32 cellular contexts compared by ENCODE assay signal in genomic region chr1:240739139-240739538, GRCh38.
DNase-seq lines count a peak whose midpoint lies in the region; ATAC-seq, FAIRE-seq and TF ChIP-seq lines count a peak whose summit lies in the region.
"Had no signal": no experiment of that assay in that cellular context is flagged by ENCODE, and none has a peak within 500 bp of the region (broad histone marks: within the 10 kb centered on the region; RNA-seq: fewer than 3 reads in every experiment).

No MANE protein-coding gene starts in this region.

- H3K4me3 ChIP-seq in AG10803 (ENCODE audit: low read length), result no peak overlapping the region
- no peak overlapping the region for H3K4me3 ChIP-seq in K562
- H3K4me3 ChIP-seq in effector memory CD4-positive, alpha-beta T cell (ENCODE audit: insufficient read depth, low read depth, low read length, poor library complexity, severe bottlenecking), result no peak overlapping the region
- H3K4me3 ChIP-seq: adrenal gland, BLaER1, SJCRH30, testis had no signal

- TF ChIP-seq RAD21 in K562 (CRISPR knock-in tag; conservative IDR thresholded peaks at IDR 0.05 in 1 of 2, IDR thresholded peaks at IDR 0.05 in 1 of 2), result no peak

- no peaks in the 10 kb centered on the region; the same call in 1 of the 2 replicates for H3K9me3 ChIP-seq in K562 (replicated peaks; ENCODE audit: control insufficient read depth, insufficient read depth, low read depth, low read length)
- no peaks in the 10 kb centered on the region for H3K9me3 ChIP-seq in effector memory CD4-positive, alpha-beta T cell (ENCODE audit: control insufficient read depth, low read length)
- H3K9me3 ChIP-seq: adrenal gland, BLaER1, SJCRH30, testis had no signal

- no peak overlapping the region for H3K9ac ChIP-seq in K562 (ENCODE audit: insufficient read depth in 1 of 2, low read depth in 2 of 2, low read length in 2 of 2)
- H3K9ac ChIP-seq: BLaER1 had no signal

- H3K4me1 Mint-ChIP-seq in MCF 10A (ENCODE audit: insufficient read depth, unreplicated experiment), result peaks cover 4% of the 10 kb centered on the region
- H3K4me1 Mint-ChIP-seq: activated B cell treated with CpG ODN at 0.5 μM for 24 hours; activated CD8-positive, alpha-beta memory T cell treated with anti-CD3 and anti-CD28 coated beads, Interleukin-2, amount 10 ng/mL, durations not matched to agents 7 days and 5 days; endodermal cell; naive thymus-derived CD4-positive, alpha-beta T cell; T-cell had no signal

- BruUV-seq in K562 (replicated peaks; lab: Mats Ljungman, UMichigan) (no TSS peak), MCF 10A (replicated peaks; lab: Mats Ljungman, UMichigan) (no TSS peak)

- no peak overlapping the region for H3K27ac ChIP-seq in K562 (ENCODE audit: extremely low read depth, low read depth, low read length)
- H3K27ac ChIP-seq in effector memory CD4-positive, alpha-beta T cell (ENCODE audit: insufficient read depth, low read length, poor library complexity, severe bottlenecking), result no peak overlapping the region
- H3K27ac ChIP-seq: adrenal gland, BLaER1, SJCRH30, testis had no signal

- POLR2A ChIA-PET in K562 (lab: Yijun Ruan, JAX) (no interaction called here), MCF 10A (lab: Yijun Ruan, JAX) (interaction anchor here (0.5 to 0.9 kb wide), 2 partner anchors 775 to 781 kb away, joined by 3 read pairs; partner anchors contain the start of gene FH)

- no peak for TF ChIP-seq EP300 in K562 (IDR thresholded peaks at IDR 0.05; ENCODE audit: low read length)

- no peaks in the 10 kb centered on the region for H4K20me1 ChIP-seq in K562 (replicated peaks; ENCODE audit: control insufficient read depth, insufficient read depth, low read length)
- H4K20me1 ChIP-seq: BLaER1 had no signal

- no peaks in the 10 kb centered on the region for H3K27me3 ChIP-seq in K562 (ENCODE audit: control insufficient read depth in 2 of 2, insufficient read depth in 2 of 2, low read length in 2 of 2)
- H3K27me3 ChIP-seq in effector memory CD4-positive, alpha-beta T cell (replicated peaks; ENCODE audit: control insufficient read depth, insufficient read depth, low read length, poor library complexity, severe bottlenecking), result no peaks in the 10 kb centered on the region
- H3K27me3 ChIP-seq: adrenal gland, BLaER1, SJCRH30, testis had no signal

- in situ Hi-C loops in K562 (cut with MboI), result loop anchor here (25.0 kb wide), 1 partner anchor 1273 kb away; no protein-coding TSS in a partner anchor

- TF ChIP-seq CTCF in AG10803 (conservative IDR thresholded peaks at IDR 0.05; ENCODE audit: low read length) (no peak), K562 (IDR thresholded peaks at IDR 0.05 in 2 of 3, conservative IDR thresholded peaks at IDR 0.05 in 1 of 3; ENCODE audit: insufficient read depth in 2 of 3, low read depth in 1 of 3, low read length in 3 of 3) (no peak), MCF 10A (IDR thresholded peaks at IDR 0.05; ENCODE audit: unreplicated experiment) (no peak)

- H3K36me3 Mint-ChIP-seq in MCF 10A (ENCODE audit: insufficient read depth, unreplicated experiment), result no peaks in the 10 kb centered on the region
- H3K36me3 Mint-ChIP-seq: activated CD8-positive, alpha-beta memory T cell treated with anti-CD3 and anti-CD28 coated beads, Interleukin-2, amount 10 ng/mL, durations not matched to agents 7 days and 5 days; naive thymus-derived CD4-positive, alpha-beta T cell; T-cell had no signal

- H3K4me2 ChIP-seq in K562 (ENCODE audit: insufficient read depth, low read length), result no peak overlapping the region
- H3K4me2 ChIP-seq: BLaER1 had no signal

- DNase-seq in AG10803 (ENCODE audit: low read depth) (peak; percentile 41), LHCN-M2 (ENCODE audit: low read depth) (peak; percentile 3), K562 (ENCODE audit: extremely low read depth in 1 of 4, low spot score in 3 of 4) (no peak), kidney glomerular epithelial cell (lab: John Stamatoyannopoulos, UW) (peak; percentile 1), Kasumi-1 (lab: John Stamatoyannopoulos, UW) (no peak), MCF 10A (ENCODE audit: unreplicated experiment) (no peak)
- no peak for DNase-seq in central memory CD4-positive, alpha-beta T cell
- no peak for DNase-seq in effector memory CD4-positive, alpha-beta T cell
- DNase-seq: activated B cell treated with CpG ODN at 0.5 μM for 24 hours; activated CD8-positive, alpha-beta memory T cell treated with anti-CD3 and anti-CD28 coated beads, Interleukin-2, amount 10 ng/mL, durations not matched to agents 7 days and 5 days; activated naive CD4-positive, alpha-beta T cell treated with Interleukin-2 at 50 U/mL for 16 hours; activated T-cell treated with anti-CD3 and anti-CD28 coated beads, Interleukin-2, amount 50 U/mL, for 72 hours; adrenal gland; cortex of kidney; DMS79; endodermal cell; islet precursor cell; left ventricle myocardium superior; naive thymus-derived CD4-positive, alpha-beta T cell; NCI-H1092 treated with DMSO at 0.1 percent for 48 hours; NCI-H187 treated with DMSO at 0.1 percent for 48 hours; NCI-H526 treated with DMSO at 0.1 percent for 48 hours; SJCRH30; stimulated activated naive CD4-positive, alpha-beta T cell; T-cell; testis had no signal

- H3K36me3 ChIP-seq in K562 (ENCODE audit: control insufficient read depth, insufficient read depth, low read length), result no peaks in the 10 kb centered on the region
- H3K36me3 ChIP-seq in effector memory CD4-positive, alpha-beta T cell (ENCODE audit: control insufficient read depth, insufficient read depth, low read length), result no peaks in the 10 kb centered on the region
- H3K36me3 ChIP-seq: adrenal gland, BLaER1, SJCRH30 had no signal

- no peaks in the 10 kb centered on the region for H3K79me2 ChIP-seq in K562 (ENCODE audit: control insufficient read depth, insufficient read depth, low read length)

- H3K4me1 ChIP-seq in K562 (replicated peaks in 1 of 2; ENCODE audit: control insufficient read depth in 2 of 2, insufficient read depth in 2 of 2, low read length in 2 of 2), result no peaks in the 10 kb centered on the region
- no peaks in the 10 kb centered on the region for H3K4me1 ChIP-seq in effector memory CD4-positive, alpha-beta T cell (ENCODE audit: control insufficient read depth, insufficient read depth, low read length, poor library complexity, severe bottlenecking)
- H3K4me1 ChIP-seq: adrenal gland, BLaER1, SJCRH30, testis had no signal

- TF ChIP-seq POLR2A in K562 (conservative IDR thresholded peaks at IDR 0.05), result no peak

- ATAC-seq in K562, result no peak
- ATAC-seq: activated CD8-positive, alpha-beta memory T cell treated with anti-CD3 and anti-CD28 coated beads, Interleukin-2, amount 10 ng/mL, durations not matched to agents 7 days and 5 days; activated T-cell treated with anti-CD3 and anti-CD28 coated beads, Interleukin-2, amount 50 U/mL, for 72 hours; esophagus mucosa; HepG2; left ventricle myocardium superior; naive thymus-derived CD4-positive, alpha-beta T cell; Panc1; T-cell had no signal

- FAIRE-seq in K562 (lab: Jason Lieb, UNC), result peak; percentile 35
- FAIRE-seq: A204.1, bronchial epithelial cell, HepG2 had no signal

- CTCF ChIA-PET in K562 (lab: Yijun Ruan, JAX; ENCODE audit: low intra/inter-chr PET ratio) (no interaction called here), MCF 10A (lab: Yijun Ruan, JAX) (interaction anchor here (0.6 to 5.6 kb wide), 7 partner anchors 7 to 1247 kb away, joined by 3 to 53 read pairs (median 3); no protein-coding TSS in a partner anchor)

- H3K9me1 ChIP-seq in K562 (ENCODE audit: control insufficient read depth, insufficient read depth, low read length), result no peaks in the 10 kb centered on the region

- no peak overlapping the region for H2AFZ ChIP-seq in K562 (ENCODE audit: low read depth, low read length)

- no peak overlapping the region for H3K4me3 Mint-ChIP-seq in MCF 10A (ENCODE audit: unreplicated experiment)
- H3K4me3 Mint-ChIP-seq: activated B cell treated with CpG ODN at 0.5 μM for 24 hours; activated CD8-positive, alpha-beta memory T cell treated with anti-CD3 and anti-CD28 coated beads, Interleukin-2, amount 10 ng/mL, durations not matched to agents 7 days and 5 days; activated T-cell treated with anti-CD3 and anti-CD28 coated beads, Interleukin-2, amount 50 U/mL, for 72 hours; endodermal cell; naive thymus-derived CD4-positive, alpha-beta T cell; T-cell had no signal

- intact Hi-C loops in K562 (cut with micrococcal nuclease), result no loop called here
- intact Hi-C loops in MCF 10A (cut with micrococcal nuclease), result no loop called here

- H3K27ac Mint-ChIP-seq in MCF 10A (ENCODE audit: low read depth, unreplicated experiment), result no peak overlapping the region
- H3K27ac Mint-ChIP-seq: activated B cell treated with CpG ODN at 0.5 μM for 24 hours; activated CD8-positive, alpha-beta memory T cell treated with anti-CD3 and anti-CD28 coated beads, Interleukin-2, amount 10 ng/mL, durations not matched to agents 7 days and 5 days; activated T-cell treated with anti-CD3 and anti-CD28 coated beads, Interleukin-2, amount 50 U/mL, for 72 hours; endodermal cell; naive thymus-derived CD4-positive, alpha-beta T cell; T-cell had no signal

- no peaks in the 10 kb centered on the region for H3K27me3 Mint-ChIP-seq in MCF 10A (ENCODE audit: insufficient read depth, unreplicated experiment)
- H3K27me3 Mint-ChIP-seq: activated B cell treated with CpG ODN at 0.5 μM for 24 hours; activated CD8-positive, alpha-beta memory T cell treated with anti-CD3 and anti-CD28 coated beads, Interleukin-2, amount 10 ng/mL, durations not matched to agents 7 days and 5 days; T-cell had no signal

- H3K9me3 Mint-ChIP-seq in MCF 10A (ENCODE audit: unreplicated experiment), result no peaks in the 10 kb centered on the region
- H3K9me3 Mint-ChIP-seq: activated T-cell treated with anti-CD3 and anti-CD28 coated beads, Interleukin-2, amount 50 U/mL, for 72 hours; T-cell had no signal

TF ChIP-seq in K562, 482 proteins besides CTCF, POLR2A, EP300 and RAD21 (continues in another document):
- TF ChIP-seq ZNF584 (CRISPR knock-in tag; IDR thresholded peaks at IDR 0.05; ENCODE audit: low read depth) (no peak), PCBP2 (IDR thresholded peaks at IDR 0.05; ENCODE audit: low read depth, low read length, poor library complexity, severe bottlenecking) (no peak), ZBTB8A (IDR thresholded peaks at IDR 0.05; ENCODE audit: partially characterized antibody) (no peak), CBFB (CRISPR knock-in tag; IDR thresholded peaks at IDR 0.05) (no peak), SMARCC2 (IDR thresholded peaks at IDR 0.05; ENCODE audit: low read depth) (no peak), ZC3H11A (IDR thresholded peaks at IDR 0.05; ENCODE audit: low read depth, low read length) (no peak)

Comparison
In these comparisons a context has a peak if more than half of its experiments do, and no peak if none do; other contexts are left out.
1. DNase-seq: peak in AG10803 (single experiment), LHCN-M2 (single experiment) and kidney glomerular epithelial cell (single experiment); none in K562 (0 of 4), Kasumi-1 (0 of 2), MCF 10A (single experiment), central memory CD4-positive, alpha-beta T cell (single experiment) and effector memory CD4-positive, alpha-beta T cell (0 of 3).